8 cellular contexts compared by ENCODE assay signal in the genomic region with DNA sequence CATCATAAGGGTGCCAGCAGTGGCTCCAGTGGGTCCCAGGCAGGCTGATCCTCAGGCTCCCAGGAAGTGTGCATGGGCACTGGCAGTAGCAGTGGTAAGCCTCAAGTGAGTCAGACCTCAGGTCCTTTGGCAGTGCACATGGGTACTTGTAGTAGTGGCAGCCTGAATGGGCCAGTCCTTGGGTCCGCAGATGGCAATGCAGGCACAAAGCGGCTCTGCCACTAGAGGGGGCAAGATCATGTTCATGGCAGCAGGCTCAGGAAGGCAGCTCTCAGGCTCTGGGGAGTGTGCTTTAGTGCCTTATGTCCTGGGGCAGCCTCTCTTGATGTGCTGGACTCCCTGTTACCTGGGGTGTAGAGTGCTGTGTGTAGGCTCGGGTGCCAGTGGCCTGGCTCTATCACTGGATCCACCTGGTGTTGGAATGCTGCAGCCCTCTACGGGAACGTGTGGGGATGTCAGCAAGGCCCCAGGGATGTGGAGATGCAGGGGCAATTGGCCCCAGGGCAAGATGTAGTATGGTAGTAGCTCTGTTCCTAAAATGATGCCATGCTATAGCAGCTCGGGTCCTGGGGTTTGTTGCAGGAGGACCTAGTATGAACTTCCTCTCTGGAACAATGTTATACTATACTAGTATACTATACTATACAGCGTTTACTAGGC. TPM values are rescaled to one million over a fixed set of nuclear protein-coding genes. Genes with fewer than 3 reads are reported as not detected.
DNase-seq lines count a peak whose midpoint lies in the region; ATAC-seq, FAIRE-seq and TF ChIP-seq lines count a peak whose summit lies in the region.

No MANE protein-coding gene starts in this region.

- no peak overlapping the region for H3K27ac Mint-ChIP-seq in stimulated activated effector memory CD8-positive, alpha-beta T cell treated with anti-CD3 and anti-CD28 coated beads, Interleukin-12 subunit alpha, Interleukin-12 subunit beta, amount 100 ng/mL, for 72 hours

- no peak overlapping the region for H3K27ac ChIP-seq in A549

- H3K4me1 Mint-ChIP-seq in stimulated activated effector memory CD8-positive, alpha-beta T cell treated with anti-CD3 and anti-CD28 coated beads, Interleukin-12 subunit alpha, Interleukin-12 subunit beta, amount 100 ng/mL, for 72 hours: no peaks in the 10 kb centered on the region

- POLR2A ChIA-PET in A549 (lab: Yijun Ruan, JAX): no interaction called here

- peaks cover 7% of the 10 kb centered on the region; the same call in 1 of the 3 replicates for H3K9me3 ChIP-seq in A549

- no peaks in the 10 kb centered on the region for H3K36me3 Mint-ChIP-seq in stimulated activated effector memory CD8-positive, alpha-beta T cell treated with anti-CD3 and anti-CD28 coated beads, Interleukin-12 subunit alpha, Interleukin-12 subunit beta, amount 100 ng/mL, for 72 hours

- no peak for TF ChIP-seq EP300 in A549 (IDR thresholded peaks at IDR 0.05)

- no peak overlapping the region for H3K4me2 ChIP-seq in A549

- ATAC-seq in A549: peak; percentile 98 to 100
- peak; percentile 80 for ATAC-seq in stimulated activated effector memory CD8-positive, alpha-beta T cell treated with anti-CD3 and anti-CD28 coated beads, Interleukin-12 subunit alpha, Interleukin-12 subunit beta, amount 100 ng/mL, for 72 hours

- 73% methylated on average over 5 of the region's 7 CpGs for WGBS in A549 (ENCODE audit: missing lambda C conversion rate)

- peak; percentile 44 to 45 for TF ChIP-seq RAD21 in A549 (conservative IDR thresholded peaks at IDR 0.05 in 1 of 2, IDR thresholded peaks at IDR 0.05 in 1 of 2)

- no peak for TF ChIP-seq POLR2A in A549 (IDR thresholded peaks at IDR 0.05; ENCODE audit: low read length)

- DNase-seq in A549 (ENCODE audit: low read depth in 1 of 2, low spot score in 1 of 2): peak; percentile 64 to 77
- peak; percentile 59 for DNase-seq in GM13977 (ENCODE audit: low spot score)
- DNase-seq in NCI-H2196 treated with DMSO at 0.1 percent for 48 hours (lab: John Stamatoyannopoulos, UW; ENCODE audit: unreplicated experiment): peak; percentile 56
- DNase-seq in activated CD4-positive, CD25-positive, alpha-beta regulatory T cell (lab: John Stamatoyannopoulos, UW): peak in 3 of 4 experiments; percentile 3 to 20 (median 17)
- peak; percentile 82 for DNase-seq in choroid plexus epithelial cell (ENCODE audit: low read depth)
- DNase-seq in medulla oblongata (ENCODE audit: extremely low spot score): peak; percentile 4
- peak; percentile 28 to 79 for DNase-seq in stimulated activated effector memory CD8-positive, alpha-beta T cell treated with anti-CD3 and anti-CD28 coated beads, Interleukin-12 subunit alpha, Interleukin-12 subunit beta, amount 100 ng/mL, for 72 hours (ENCODE audit: low spot score in 2 of 2)
- DNase-seq in inferior parietal cortex (ENCODE audit: extremely low spot score): no peak

- peak; percentile 58 for TF ChIP-seq CTCF in A549 (IDR thresholded peaks at IDR 0.05)
- TF ChIP-seq CTCF in GM13977 (IDR thresholded peaks at IDR 0.05; ENCODE audit: extremely low read depth, insufficient read depth, missing control alignments): peak; percentile 80
- peak; percentile 90 for TF ChIP-seq CTCF in choroid plexus epithelial cell (conservative IDR thresholded peaks at IDR 0.05; ENCODE audit: low read depth, low read length)

- no peak overlapping the region for H3K4me3 Mint-ChIP-seq in stimulated activated effector memory CD8-positive, alpha-beta T cell treated with anti-CD3 and anti-CD28 coated beads, Interleukin-12 subunit alpha, Interleukin-12 subunit beta, amount 100 ng/mL, for 72 hours

- CTCF ChIA-PET in A549 (lab: Yijun Ruan, JAX): interaction anchor here (0.7 to 3.4 kb wide), 10 partner anchors 9 to 1547 kb away, joined by 3 to 12 read pairs (median 3); no protein-coding TSS in a partner anchor

- no peak for FAIRE-seq in A549 (lab: Jason Lieb, UNC)

- in situ Hi-C loops in GM13977 (cut with MboI; ENCODE audit: low pct_unique_long_range_greater_than_20kb, low sequenced_read_pairs, unreplicated experiment): no loop called here

- H3K4me3 ChIP-seq in A549 (no peak overlapping the region), choroid plexus epithelial cell (ENCODE audit: low read depth, low read length) (no peak overlapping the region)

- H3K9me3 Mint-ChIP-seq in stimulated activated effector memory CD8-positive, alpha-beta T cell treated with anti-CD3 and anti-CD28 coated beads, Interleukin-12 subunit alpha, Interleukin-12 subunit beta, amount 100 ng/mL, for 72 hours: no peaks in the 10 kb centered on the region

- no peaks in the 10 kb centered on the region for H3K4me1 ChIP-seq in A549

TF ChIP-seq in A549, 52 proteins besides CTCF, POLR2A, EP300 and RAD21:
- no peak for TF ChIP-seq FOSL2 (IDR thresholded peaks at IDR 0.05)
- TF ChIP-seq FOSL2 (CRISPR knock-in tag; IDR thresholded peaks at IDR 0.05): no peak
- peak; percentile 38; the same call in 1 of the 3 replicates for TF ChIP-seq SMC3 (IDR thresholded peaks at IDR 0.05)

RNA-seq across cellular contexts. Expression of a gene that starts 11.0 kb away (rescaled TPM):
- polyA plus RNA-seq in A549 (2011; rRNA removed) (15.7 and 17.8 TPM in 2 replicates), A549 (2017; fragmentation: RNase III; extraction: RNeasy Plus Mini Kit Qiagen cat#74134 plus additional on column Dnase treatment) (2.9 to 3.3 TPM (median 3.1 TPM) in 3 replicates)
- polyA plus RNA-seq in A549 (2012; cell fraction: cytosol; rRNA removed): 3.2 and 3.8 TPM in 2 replicates
- polyA plus RNA-seq in A549 (2012; cell fraction: nucleus; rRNA removed): 1.6 and 2.4 TPM in 2 replicates
- polyA minus RNA-seq in A549 (2011; rRNA and poly(A)+ RNA removed): 5.6 and 6.0 TPM in 2 replicates

RNA-seq across cellular contexts. Expression of a gene that starts 31.4 kb away (rescaled TPM):
- polyA plus RNA-seq in A549 (2011; rRNA removed) (21.0 and 25.1 TPM in 2 replicates), A549 (2017; fragmentation: RNase III; extraction: RNeasy Plus Mini Kit Qiagen cat#74134 plus additional on column Dnase treatment) (14.4 to 19.3 TPM (median 15.9 TPM) in 3 replicates)
- polyA plus RNA-seq in A549 (2012; cell fraction: cytosol; rRNA removed): 4.7 and 6.2 TPM in 2 replicates
- polyA plus RNA-seq in A549 (2012; cell fraction: nucleus; rRNA removed): 7.0 and 7.9 TPM in 2 replicates
- 7.0 and 7.3 TPM in 2 replicates for polyA minus RNA-seq in A549 (2011; rRNA and poly(A)+ RNA removed)

RNA-seq across cellular contexts. Expression of a gene that starts 31.5 kb away (rescaled TPM):
- 5.1 and 5.2 TPM in 2 replicates for polyA plus RNA-seq in A549 (2011; rRNA removed)
- 2.3 TPM in 2 replicates for polyA plus RNA-seq in A549 (2012; cell fraction: cytosol; rRNA removed)
- polyA plus RNA-seq in A549 (2012; cell fraction: nucleus; rRNA removed): 3.2 and 4.1 TPM in 2 replicates
- polyA plus RNA-seq in A549 (2017; fragmentation: RNase III; extraction: RNeasy Plus Mini Kit Qiagen cat#74134 plus additional on column Dnase treatment): 3.8 to 4.2 TPM (median 4.0 TPM) in 3 replicates
- 2.2 and 2.9 TPM in 2 replicates for polyA minus RNA-seq in A549 (2011; rRNA and poly(A)+ RNA removed)

RNA-seq across cellular contexts. Expression of a gene that starts 33.2 kb away (rescaled TPM):
- polyA plus RNA-seq in A549 (2011; rRNA removed) (30.0 and 47.7 TPM in 2 replicates), A549 (2017; fragmentation: RNase III; extraction: RNeasy Plus Mini Kit Qiagen cat#74134 plus additional on column Dnase treatment) (25.9 to 27.8 TPM (median 27.8 TPM) in 3 replicates)
- 25.2 and 32.5 TPM in 2 replicates for polyA plus RNA-seq in A549 (2012; cell fraction: cytosol; rRNA removed)
- 16.3 and 47.7 TPM in 2 replicates for polyA plus RNA-seq in A549 (2012; cell fraction: nucleus; rRNA removed)
- 25.5 and 27.4 TPM in 2 replicates for polyA minus RNA-seq in A549 (2011; rRNA and poly(A)+ RNA removed)
